ENCODE assay signal across 8 cellular contexts in the genomic region with DNA sequence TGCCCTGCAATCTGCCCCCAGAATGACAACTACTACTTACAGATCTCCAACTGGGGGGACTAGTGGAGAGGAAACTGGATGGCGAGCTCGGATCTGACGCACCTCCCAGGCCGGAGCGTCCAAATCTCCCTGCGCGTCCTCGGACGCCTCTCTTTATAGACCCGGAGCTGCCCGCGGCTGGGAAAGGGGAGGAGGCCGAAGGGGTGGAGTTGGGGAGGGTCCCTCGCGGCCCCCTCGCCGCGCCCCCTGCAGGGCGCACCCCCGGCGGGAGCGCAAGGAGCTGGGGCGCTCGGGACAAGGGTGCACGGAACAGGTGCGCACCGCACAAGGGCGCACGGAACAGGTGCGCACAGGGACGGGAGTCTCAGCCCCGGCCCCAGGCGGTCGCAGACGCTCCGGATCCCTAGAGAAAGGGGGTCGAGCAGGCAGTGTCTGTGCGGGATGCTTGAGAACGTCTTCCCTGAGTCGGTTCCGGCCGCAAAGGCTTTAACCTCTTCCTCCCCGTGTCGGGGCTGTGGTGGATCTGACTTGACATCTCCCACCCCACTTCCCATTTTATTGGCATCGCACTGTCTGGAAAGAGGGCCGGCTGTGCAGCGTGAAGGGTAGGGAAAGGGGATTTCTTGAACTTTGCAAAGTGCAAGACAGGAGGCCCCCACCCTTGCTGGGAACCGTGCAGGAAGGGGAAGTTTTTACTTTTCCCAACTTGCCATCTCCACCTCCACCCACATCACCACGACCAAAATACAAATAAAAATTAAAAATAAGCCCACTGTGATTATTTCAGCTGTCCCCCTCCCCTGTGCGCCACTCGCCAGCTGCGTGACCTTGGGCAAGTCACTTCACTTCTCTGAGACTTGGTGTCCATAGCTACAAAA. TPM values are rescaled to one million over a fixed set of nuclear protein-coding genes. Genes with fewer than 3 reads are reported as not detected.
DNase-seq lines count a peak whose midpoint lies in the region; ATAC-seq and TF ChIP-seq lines count a peak whose summit lies in the region.

TSS of gene MYH11 (minus strand) at position 128 of the 878 bp plus-strand sequence. CDS start 18,776 bp downstream, outside the sequence.

- TF ChIP-seq CTCF in BJ (IDR thresholded peaks at IDR 0.05; ENCODE audit: insufficient read depth, low read depth, low read length) (no peak), OCI-LY1 (IDR thresholded peaks at IDR 0.05; ENCODE audit: low read length) (no peak), neural crest cell (conservative IDR thresholded peaks at IDR 0.05) (no peak)

- 2% methylated on average over 45 to 52 of the region's 52 CpGs for WGBS in esophagus, 2 donors

- H3K27ac ChIP-seq in OCI-LY1 (ENCODE audit: low read depth, low read length, poor library complexity, severe bottlenecking): no peak within 1 kb of the TSS
- peak within 1 kb of the TSS; percentile 67 to 82 for H3K27ac ChIP-seq in esophagus (ENCODE audit: low read depth in 2 of 2, low read length in 1 of 2)

- H3K36me3 ChIP-seq in BJ (ENCODE audit: control insufficient read depth, insufficient read depth, low read length): no peaks in the 10 kb centered on the region
- H3K36me3 ChIP-seq in OCI-LY1 (ENCODE audit: insufficient read depth, low read length): no peaks in the 10 kb centered on the region
- no peaks in the 10 kb centered on the region for H3K36me3 ChIP-seq in esophagus (ENCODE audit: control insufficient read depth in 2 of 2, insufficient read depth in 2 of 2, low read length in 1 of 2)

- no peaks in the 10 kb centered on the region for H3K9me3 Mint-ChIP-seq in neural crest cell

- peaks cover 72% of the 10 kb centered on the region for H3K27me3 Mint-ChIP-seq in neural crest cell (ENCODE audit: low read depth)

- H3K9ac ChIP-seq in OCI-LY1 (ENCODE audit: low read length): no peak within 1 kb of the TSS

- no peak within 1 kb of the TSS for H2AFZ ChIP-seq in OCI-LY1 (ENCODE audit: low read length)

- H3K27me3 ChIP-seq in BJ (ENCODE audit: control insufficient read depth, insufficient read depth, low read length): peaks cover 26% of the 10 kb centered on the region
- H3K27me3 ChIP-seq in OCI-LY1 (ENCODE audit: insufficient read depth, low read length): peaks cover 17% of the 10 kb centered on the region; the same call in 1 of the 2 replicates
- peaks cover 0 to 10% of the 10 kb centered on the region in 2 donors for H3K27me3 ChIP-seq in esophagus (ENCODE audit: control insufficient read depth in 1 of 2, insufficient read depth in 2 of 2, low read length in 2 of 2)

- H3K9me3 ChIP-seq in OCI-LY1 (ENCODE audit: low read length) (no peaks in the 10 kb centered on the region), esophagus (ENCODE audit: control insufficient read depth in 2 of 2, insufficient read depth in 1 of 2, low read depth in 1 of 2, low read length in 1 of 2) (no peaks in the 10 kb centered on the region)

- H3K4me1 ChIP-seq in OCI-LY1 (ENCODE audit: insufficient read depth, low read length, severe bottlenecking) (peaks cover 9% of the 10 kb centered on the region), esophagus (ENCODE audit: control insufficient read depth in 2 of 2, insufficient read depth in 2 of 2, low read length in 1 of 2) (peaks cover 0 to 3% of the 10 kb centered on the region in 2 donors)

- peak within 1 kb of the TSS; percentile 6; the same call in 1 of the 2 replicates for H3K4me2 ChIP-seq in OCI-LY1 (ENCODE audit: low read length)

- CTCF ChIA-PET in BJ (lab: Yijun Ruan, JAX): interaction anchor here (1.1 kb wide), 1 partner anchor 35 kb away, joined by 3 read pairs; no protein-coding TSS in a partner anchor

- no peaks in the 10 kb centered on the region for H3K9me2 ChIP-seq in OCI-LY1 (ENCODE audit: low read depth, low read length)

- peak within 1 kb of the TSS; percentile 38 for H3K27ac Mint-ChIP-seq in neural crest cell (ENCODE audit: unreplicated experiment)

- no peaks in the 10 kb centered on the region for H3K36me3 Mint-ChIP-seq in neural crest cell (ENCODE audit: low read depth)

- H4K20me1 ChIP-seq in OCI-LY1 (ENCODE audit: insufficient read depth, low read length): no peaks in the 10 kb centered on the region

- peak within 1 kb of the TSS; percentile 38 for H3K4me3 Mint-ChIP-seq in neural crest cell

- no peaks in the 10 kb centered on the region for H3K79me2 ChIP-seq in OCI-LY1 (ENCODE audit: insufficient read depth, low read length)

- DNase-seq in BJ (ENCODE audit: low read depth) (no peak), neural crest cell (ENCODE audit: low read depth, low spot score) (peak; percentile 7), medulla oblongata (ENCODE audit: extremely low spot score) (no peak), activated gamma-delta T cell (lab: John Stamatoyannopoulos, UW) (no peak)

- peaks cover 7% of the 10 kb centered on the region for H3K4me1 Mint-ChIP-seq in neural crest cell

- ATAC-seq in GM18909 (IDR thresholded peaks at IDR 0.05; ENCODE audit: poor library complexity, unreplicated experiment): no peak
- ATAC-seq in HG02885 (IDR thresholded peaks at IDR 0.05; ENCODE audit: poor library complexity, unreplicated experiment): no peak

- POLR2A ChIA-PET in BJ (lab: Charles Lee): no interaction called here

- H3F3A ChIP-seq in OCI-LY1 (ENCODE audit: insufficient read depth, low read length): no peaks in the 10 kb centered on the region

- H3K4me3 ChIP-seq in BJ (ENCODE audit: low read depth, low read length) (peak within 1 kb of the TSS; percentile 47), OCI-LY1 (ENCODE audit: low read depth, low read length, poor library complexity, severe bottlenecking) (no peak within 1 kb of the TSS), esophagus (ENCODE audit: low read depth in 1 of 2, low read length in 2 of 2) (peak within 1 kb of the TSS; percentile 38 to 41)

RNA-seq across cellular contexts. Expression of gene MYH11, which starts in this region (rescaled TPM):
- 0.11 and 0.27 TPM in 2 replicates for polyA plus RNA-seq in BJ (2011; rRNA removed)
- 0.28 and 0.51 TPM in 2 replicates for polyA minus RNA-seq in BJ (2011; rRNA and poly(A)+ RNA removed)
- polyA plus RNA-seq in esophagus: 100 to 1,000 TPM; 120 to 421 TPM
- 0.05 and 0.09 TPM in 2 replicates for total RNA-seq in neural crest cell

Comparison
In these comparisons a context has a peak if more than half of its experiments do, and no peak if none do; other contexts are left out.
1. RNA of gene MYH11 (polyA plus RNA-seq): 120 to 421 TPM in esophagus; 0.11 to 0.27 TPM in BJ; every median in the first group is over 10 times any median in the second.
2. Peak in DNase-seq in neural crest cell; RNA of the gene not detected or under 1 TPM.